ENCODE assay signal across 10 cellular contexts in the genomic region with DNA sequence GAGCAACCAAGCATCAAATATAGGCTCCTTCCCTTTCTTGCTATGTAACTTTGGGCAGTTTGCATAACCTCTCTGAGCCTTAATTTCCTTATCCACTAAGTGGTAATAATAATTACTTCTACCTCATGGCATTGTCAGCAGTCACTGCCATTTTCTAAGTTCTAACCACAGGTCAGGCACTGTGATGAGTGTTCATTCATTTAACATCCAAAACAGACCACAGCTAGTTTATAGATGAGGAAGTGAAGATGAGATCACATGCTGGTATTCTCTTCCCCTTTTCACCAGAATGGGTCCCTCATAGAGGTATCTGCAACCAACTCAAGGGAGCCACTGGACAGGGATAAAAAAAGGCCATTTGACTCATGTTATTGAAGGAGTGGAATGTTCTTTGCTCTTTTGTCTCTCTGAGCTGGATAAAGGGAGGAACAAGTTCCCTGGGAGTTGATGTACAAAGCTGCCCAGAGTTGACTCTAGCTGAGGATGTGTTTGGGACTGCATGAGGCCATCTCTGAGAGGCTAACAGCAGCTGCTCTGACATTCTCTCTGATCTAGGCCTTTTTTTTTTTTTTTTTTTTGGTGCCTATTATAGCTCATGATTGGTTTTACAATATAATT.
DNase-seq lines count a peak whose midpoint lies in the region; ATAC-seq and TF ChIP-seq lines count a peak whose summit lies in the region.
"Had no signal": no experiment of that assay in that cellular context is flagged by ENCODE, and none has a peak within 500 bp of the region (broad histone marks: within the 10 kb centered on the region; RNA-seq: fewer than 3 reads in every experiment).

No MANE protein-coding gene starts in this region.

- no peaks in the 10 kb centered on the region for H4K20me1 ChIP-seq in fibroblast of lung (ENCODE audit: control insufficient read depth, extremely low read depth, insufficient read depth, low read length)

- H3K36me3 ChIP-seq in fibroblast of lung (ENCODE audit: control insufficient read depth, insufficient read depth, low read length) = no peaks in the 10 kb centered on the region

- no peaks in the 10 kb centered on the region for H3K9me3 Mint-ChIP-seq in activated CD4-positive, alpha-beta memory T cell treated with anti-CD3 and anti-CD28 coated beads, Interleukin-2, amount 10 ng/mL, durations not matched to agents 7 days and 5 days
- H3K9me3 Mint-ChIP-seq: brain had no signal

- H3K9ac ChIP-seq in fibroblast of lung (ENCODE audit: insufficient read depth, low read length) = no peak overlapping the region

- DNase-seq in GM13977 (ENCODE audit: low spot score) (peak; percentile 67), HL-60 (ENCODE audit: low read depth in 1 of 2, low spot score in 1 of 2) (peak; percentile 68 to 69), fibroblast of lung (ENCODE audit: low read depth in 2 of 2) (peak; percentile 20 to 59), caudate nucleus (lab: John Stamatoyannopoulos, UW) (no peak), NCI-H510A (lab: John Stamatoyannopoulos, UW) (no peak)
- DNase-seq in stimulated activated CD4-positive, alpha-beta T cell treated with anti-CD3 and anti-CD28 coated beads, Interleukin-1b, Interleukin-23, amount 100 ng/mL, for 48 hours = no peak
- DNase-seq in activated CD4-positive, alpha-beta memory T cell treated with anti-CD3 and anti-CD28 coated beads, Interleukin-2, amount 10 ng/mL, durations not matched to agents 7 days and 5 days = no peak

- no peak overlapping the region for H3K4me2 ChIP-seq in fibroblast of lung (ENCODE audit: extremely low read depth, insufficient read depth, low read length)

- peaks cover 1% of the 10 kb centered on the region for H3K27me3 Mint-ChIP-seq in activated CD4-positive, alpha-beta memory T cell treated with anti-CD3 and anti-CD28 coated beads, Interleukin-2, amount 10 ng/mL, durations not matched to agents 7 days and 5 days

- H3K4me3 ChIP-seq in HL-60 (replicated peaks; ENCODE audit: insufficient read depth, low read length) (no peak overlapping the region), fibroblast of lung (replicated peaks in 1 of 4; ENCODE audit: control extremely low read depth in 1 of 4, insufficient read depth in 1 of 4, low read depth in 3 of 4, low read length in 4 of 4) (no peak overlapping the region)

- TF ChIP-seq CTCF in GM13977 (IDR thresholded peaks at IDR 0.05; ENCODE audit: extremely low read depth, insufficient read depth, missing control alignments) (no peak), HL-60 (IDR thresholded peaks at IDR 0.05; ENCODE audit: insufficient read depth, low read length) (no peak), fibroblast of lung (conservative IDR thresholded peaks at IDR 0.05 in 1 of 2, IDR thresholded peaks at IDR 0.05 in 1 of 2; ENCODE audit: low read depth in 1 of 2, low read length in 2 of 2) (no peak)

- no peak overlapping the region for H2AFZ ChIP-seq in fibroblast of lung (ENCODE audit: low read length)

- POLR2A ChIA-PET in activated CD4-positive, alpha-beta memory T cell treated with anti-CD3 and anti-CD28 coated beads, Interleukin-2, amount 10 ng/mL, durations not matched to agents 7 days and 5 days (lab: Charles Lee) = interaction anchor here (1.3 kb wide), 1 partner anchor 9 kb away, joined by 9 read pairs; no protein-coding TSS in a partner anchor

- H3K4me3 Mint-ChIP-seq in activated CD4-positive, alpha-beta memory T cell treated with anti-CD3 and anti-CD28 coated beads, Interleukin-2, amount 10 ng/mL, durations not matched to agents 7 days and 5 days = no peak overlapping the region
- H3K4me3 Mint-ChIP-seq: brain, neural crest cell had no signal

- no peaks in the 10 kb centered on the region for H3K4me1 ChIP-seq in fibroblast of lung (ENCODE audit: control insufficient read depth, extremely low read depth, insufficient read depth, low read length)

- H3K27ac ChIP-seq in HL-60 (replicated peaks) (0 out of 2 replicates have a peak overlapping the region, but pooled peaks have one; percentile 6), fibroblast of lung (ENCODE audit: insufficient read depth, low read length) (no peak overlapping the region), caudate nucleus (ENCODE audit: low read depth, low read length) (no peak overlapping the region)

- peaks cover 48% of the 10 kb centered on the region for H3K4me1 Mint-ChIP-seq in activated CD4-positive, alpha-beta memory T cell treated with anti-CD3 and anti-CD28 coated beads, Interleukin-2, amount 10 ng/mL, durations not matched to agents 7 days and 5 days
- H3K4me1 Mint-ChIP-seq: brain, neural crest cell had no signal

- H3K79me2 ChIP-seq in fibroblast of lung (ENCODE audit: control insufficient read depth, insufficient read depth, low read length) = no peaks in the 10 kb centered on the region

- ATAC-seq in GM21529 (IDR thresholded peaks at IDR 0.05; ENCODE audit: unreplicated experiment) = peak; percentile 91

- in situ Hi-C loops in GM13977 (cut with MboI; ENCODE audit: low pct_unique_long_range_greater_than_20kb, low sequenced_read_pairs, unreplicated experiment) = no loop called here

- H3K9me3 ChIP-seq in fibroblast of lung (ENCODE audit: control insufficient read depth, insufficient read depth, low read depth, low read length) = no peaks in the 10 kb centered on the region

- CTCF ChIA-PET in activated CD4-positive, alpha-beta memory T cell treated with anti-CD3 and anti-CD28 coated beads, Interleukin-2, amount 10 ng/mL, durations not matched to agents 7 days and 5 days (lab: Charles Lee) = interaction anchor here (0.9 to 3.7 kb wide), 6 partner anchors 9 to 383 kb away, joined by 3 to 19 read pairs (median 5); a partner anchor contains a TSS

- H3K27ac Mint-ChIP-seq in activated CD4-positive, alpha-beta memory T cell treated with anti-CD3 and anti-CD28 coated beads, Interleukin-2, amount 10 ng/mL, durations not matched to agents 7 days and 5 days = no peak overlapping the region
- H3K27ac Mint-ChIP-seq: brain had no signal

- H3K36me3 Mint-ChIP-seq in activated CD4-positive, alpha-beta memory T cell treated with anti-CD3 and anti-CD28 coated beads, Interleukin-2, amount 10 ng/mL, durations not matched to agents 7 days and 5 days (ENCODE audit: low read depth) = no peaks in the 10 kb centered on the region
- H3K36me3 Mint-ChIP-seq: brain had no signal

- H3K27me3 ChIP-seq in HL-60 (ENCODE audit: insufficient read depth, poor library complexity, severe bottlenecking) = no peaks in the 10 kb centered on the region
- peaks cover 4% of the 10 kb centered on the region for H3K27me3 ChIP-seq in fibroblast of lung (ENCODE audit: control insufficient read depth, insufficient read depth, low read length)

Comparison
In these comparisons a context has a peak if more than half of its experiments do, and no peak if none do; other contexts are left out.
1. DNase-seq: peak in GM13977 (single experiment), HL-60 (2 of 2) and fibroblast of lung (2 of 2); none in caudate nucleus (0 of 61), stimulated activated CD4-positive, alpha-beta T cell treated with anti-CD3 and anti-CD28 coated beads, Interleukin-1b, Interleukin-23, amount 100 ng/mL, for 48 hours (single experiment), activated CD4-positive, alpha-beta memory T cell treated with anti-CD3 and anti-CD28 coated beads, Interleukin-2, amount 10 ng/mL, durations not matched to agents 7 days and 5 days (single experiment) and NCI-H510A (single experiment).